Comparison of ENCODE assay signal across 10 cellular contexts in the genomic region with DNA sequence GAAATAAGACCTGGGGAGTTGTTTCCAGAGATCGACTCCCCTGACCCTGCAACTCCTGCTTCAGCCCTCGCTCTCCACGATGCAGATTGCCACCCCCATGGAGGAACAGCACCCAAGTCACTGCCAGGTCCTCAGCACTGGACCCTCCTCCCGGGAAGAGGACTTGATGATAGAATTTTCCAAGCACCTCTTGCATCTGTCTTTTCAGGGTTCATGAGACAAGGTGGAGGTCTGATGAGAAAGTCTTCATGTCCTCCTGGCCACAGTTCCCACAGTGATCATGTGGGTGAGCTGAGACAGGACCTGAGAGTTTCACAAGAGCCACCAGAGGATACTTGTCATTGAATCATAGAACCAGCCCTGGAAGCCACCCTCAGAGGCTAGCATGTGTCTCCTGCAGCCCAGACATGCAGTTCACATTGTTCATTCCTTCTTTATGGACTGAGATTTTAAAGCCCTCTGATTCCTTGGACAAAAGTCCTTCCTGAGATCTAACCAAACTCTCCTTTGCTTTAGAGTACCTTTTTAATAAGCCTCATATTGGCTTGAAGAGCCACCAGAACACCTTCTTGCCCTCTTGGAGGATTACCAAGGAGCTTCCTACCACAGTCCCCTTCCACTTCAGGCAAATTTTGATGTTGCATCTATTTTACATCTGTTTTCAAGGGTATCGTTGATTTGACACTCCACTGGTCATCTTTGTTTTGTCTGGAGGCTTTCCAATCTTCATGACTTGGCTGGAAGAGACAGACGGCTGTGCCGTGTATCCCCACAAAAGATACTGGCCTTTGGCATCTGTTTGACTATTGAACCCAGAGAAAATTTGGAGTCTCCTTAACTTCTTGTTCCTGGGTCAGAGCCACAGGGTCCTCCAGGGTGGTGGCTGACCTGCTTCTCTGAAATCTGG.
DNase-seq lines count a peak whose midpoint lies in the region; ATAC-seq and TF ChIP-seq lines count a peak whose summit lies in the region.
"Had no signal": no experiment of that assay in that cellular context is flagged by ENCODE, and none has a peak within 500 bp of the region (broad histone marks: within the 10 kb centered on the region; RNA-seq: fewer than 3 reads in every experiment).

No MANE protein-coding gene starts in this region.

- H3K4me1 ChIP-seq in CD8-positive, alpha-beta T cell (ENCODE audit: insufficient read depth, low read length): no peaks in the 10 kb centered on the region

- H3K27me3 ChIP-seq in CD8-positive, alpha-beta T cell (ENCODE audit: insufficient read depth, low read length): no peaks in the 10 kb centered on the region

- H3K27me3 Mint-ChIP-seq in CD8-positive, alpha-beta T cell (ENCODE audit: low read depth): no peaks in the 10 kb centered on the region

- POLR2A ChIA-PET in CD8-positive, alpha-beta T cell (lab: Charles Lee): interaction anchor here (0.6 kb wide), 2 partner anchors 40 to 90 kb away, joined by 3 read pairs; no protein-coding TSS in a partner anchor

- H3K4me3 Mint-ChIP-seq in CD8-positive, alpha-beta T cell: no peak overlapping the region

- no peaks in the 10 kb centered on the region for H3K9me3 Mint-ChIP-seq in CD8-positive, alpha-beta T cell

- intact Hi-C loops in Right ventricle myocardium superior (cut with DNase I): no loop called here
- intact Hi-C loops in CD8-positive, alpha-beta T cell (cut with DNase I, micrococcal nuclease): no loop called here

- H3K9me3 ChIP-seq in CD8-positive, alpha-beta T cell (ENCODE audit: low read length): no peaks in the 10 kb centered on the region

- peaks cover 22% of the 10 kb centered on the region for H3K4me1 Mint-ChIP-seq in CD8-positive, alpha-beta T cell (ENCODE audit: low read depth)

- H3K27ac Mint-ChIP-seq in CD8-positive, alpha-beta T cell: no peak overlapping the region

- DNase-seq in Right ventricle myocardium superior (no peak), cerebellar nuclear complex (lab: John Stamatoyannopoulos, UW) (no peak), ecto neural progenitor cell (ENCODE audit: low spot score) (no peak), NCI-H446 treated with DMSO at 0.1 percent for 48 hours (lab: John Stamatoyannopoulos, UW) (no peak)
- no peak for DNase-seq in CD8-positive, alpha-beta T cell
- DNase-seq: DMS79 had no signal

- peak; percentile 58 for ATAC-seq in GM18499 (IDR thresholded peaks at IDR 0.05; ENCODE audit: insufficient read depth, unreplicated experiment)
- ATAC-seq in GM21367 (IDR thresholded peaks at IDR 0.05; ENCODE audit: unreplicated experiment): peak; percentile 75
- ATAC-seq in HG03196 (IDR thresholded peaks at IDR 0.05; ENCODE audit: unreplicated experiment): peak; percentile 73
- peak; percentile 3 for ATAC-seq in Right ventricle myocardium superior (ENCODE audit: poor library complexity)
- no peak for ATAC-seq in CD8-positive, alpha-beta T cell

- TF ChIP-seq CTCF in CD8-positive, alpha-beta T cell (IDR thresholded peaks at IDR 0.05): no peak

- H3K36me3 ChIP-seq in CD8-positive, alpha-beta T cell (ENCODE audit: insufficient read depth, low read length): no peaks in the 10 kb centered on the region

- peaks cover 62% of the 10 kb centered on the region for H3K36me3 Mint-ChIP-seq in CD8-positive, alpha-beta T cell

- CTCF ChIA-PET in CD8-positive, alpha-beta T cell (lab: Charles Lee): interaction anchor here (0.7 kb wide), 1 partner anchor 41 kb away, joined by 3 read pairs; no protein-coding TSS in a partner anchor

- H3K27ac ChIP-seq in CD8-positive, alpha-beta T cell (ENCODE audit: low read depth, low read length): no peak overlapping the region
- H3K27ac ChIP-seq: KMS-11 had no signal

- H3K4me3 ChIP-seq in CD8-positive, alpha-beta T cell (ENCODE audit: low read depth, low read length): no peak overlapping the region
